14 cellular contexts compared by ENCODE assay signal in the genomic region with DNA sequence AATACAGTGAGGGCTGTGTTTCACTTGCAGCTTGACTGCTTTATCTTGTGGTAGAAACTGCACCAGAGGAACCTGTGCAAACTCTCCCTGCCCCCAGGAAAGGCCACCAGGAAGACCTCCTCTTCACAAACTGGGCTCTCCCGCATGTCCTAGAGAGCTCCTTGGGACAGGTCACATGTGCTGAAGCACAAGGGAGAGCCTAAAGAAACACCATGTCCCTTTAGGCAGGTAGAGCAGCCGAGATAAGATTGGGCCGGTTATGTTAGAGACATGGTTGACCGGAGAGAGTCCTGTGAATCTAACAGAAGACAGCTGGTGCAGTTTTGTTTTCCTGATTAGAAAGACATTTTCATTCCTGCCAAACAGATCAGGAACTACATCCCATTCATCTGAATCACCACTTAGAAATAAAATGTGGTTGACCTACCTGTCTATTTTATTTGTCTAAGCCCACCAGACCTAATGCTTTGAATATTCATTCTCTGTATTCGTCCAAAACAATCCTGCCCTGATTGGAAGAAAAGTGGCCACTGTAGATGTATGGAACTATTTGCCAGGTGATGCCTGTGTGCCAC.
"Had no signal": no experiment of that assay in that cellular context is flagged by ENCODE, and none has a peak within 500 bp of the region (broad histone marks: within the 10 kb centered on the region; RNA-seq: fewer than 3 reads in every experiment).

No MANE protein-coding gene starts in this region.

- H3K36me3 ChIP-seq: pancreas, WERI-Rb-1 had no signal

- H3K9me3 ChIP-seq: pancreas had no signal

- H3K27ac ChIP-seq: ascending aorta, dorsolateral prefrontal cortex, heart left ventricle, pancreas, WERI-Rb-1 had no signal

- H3K27me3 ChIP-seq: ascending aorta, dorsolateral prefrontal cortex, heart left ventricle, pancreas had no signal

- DNase-seq: activated CD4-positive, alpha-beta T cell treated with anti-CD3 and anti-CD28 coated beads for 1 hour; activated CD8-positive, alpha-beta memory T cell treated with anti-CD3 and anti-CD28 coated beads for 24 hours; activated CD8-positive, alpha-beta memory T cell treated with anti-CD3 and anti-CD28 coated beads, Interleukin-2, amount 50 U/mL, for 48 hours; activated effector memory CD4-positive, alpha-beta T cell treated with Interleukin-2 at 50 U/mL for 16 hours; activated T-cell treated with anti-CD3 and anti-CD28 coated beads, Interleukin-2, amount 50 U/mL, for 48 hours; caudate nucleus; dorsolateral prefrontal cortex; heart left ventricle; kidney; naive thymus-derived CD4-positive, alpha-beta T cell; pancreas; stimulated activated naive B cell treated with anti-CD40 and anti-IgM and Interleukin-4, amounts not matched to agents 10 μg/mL and 1 μg/mL and 100 μg/mL, for 72 hours; WERI-Rb-1 had no signal

- H3K4me1 ChIP-seq: ascending aorta, pancreas had no signal

- H3K4me3 ChIP-seq: ascending aorta, dorsolateral prefrontal cortex, heart left ventricle, pancreas had no signal
